Comparison of ENCODE assay signal across 1 cellular context in the genomic region with DNA sequence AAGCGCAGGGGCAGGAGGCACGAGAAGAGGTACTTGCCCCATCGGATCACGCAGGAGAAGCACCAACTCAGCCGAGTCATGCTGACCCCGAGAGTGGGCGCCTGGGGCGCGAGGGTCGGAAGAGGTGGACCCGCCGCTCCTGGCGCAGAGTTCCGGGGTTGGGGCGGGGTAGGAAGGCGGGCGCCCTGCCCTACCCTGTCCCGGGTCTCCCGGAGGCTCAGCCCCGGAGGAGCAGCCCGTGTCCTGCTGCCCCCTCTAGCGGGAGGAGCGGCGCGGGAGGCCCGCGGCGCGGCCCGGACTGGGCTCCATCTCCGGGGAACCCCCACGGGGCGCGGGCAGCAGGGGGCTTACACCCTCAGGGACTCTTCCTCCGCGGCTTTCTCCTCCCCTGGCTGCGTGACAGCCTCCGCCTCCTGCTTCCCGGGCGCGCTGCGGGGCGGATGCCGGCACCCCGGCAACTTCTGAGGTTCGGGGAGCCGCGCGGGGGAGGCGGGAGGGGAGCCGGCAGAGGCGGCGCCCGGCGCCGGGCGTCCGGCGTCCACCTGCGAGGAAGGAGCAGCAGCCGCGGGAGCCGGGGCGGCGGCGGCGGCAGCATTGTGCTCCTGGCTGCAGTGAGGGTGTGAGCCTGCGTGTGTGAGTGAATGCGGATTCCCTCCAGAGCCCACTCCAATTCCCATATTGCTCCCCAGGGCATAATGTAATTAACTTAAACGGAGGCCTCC.
TF ChIP-seq lines count a peak whose summit lies in the region.

No MANE protein-coding gene starts in this region.

TF ChIP-seq in endothelial cell of umbilical vein, 7 proteins besides CTCF, POLR2A, EP300 and RAD21:
- TF ChIP-seq FOS (IDR thresholded peaks at IDR 0.05; ENCODE audit: borderline replicate concordance, insufficient read depth, low read length) (no peak), JUN (IDR thresholded peaks at IDR 0.05; ENCODE audit: borderline replicate concordance, insufficient read depth, insufficient read length, low read depth) (no peak), GATA2 (IDR thresholded peaks at IDR 0.05; ENCODE audit: insufficient read depth, insufficient read length, low read depth, low read length) (no peak), MYC (IDR thresholded peaks at IDR 0.05; ENCODE audit: low read depth, low read length) (no peak), EZH2 (IDR thresholded peaks at IDR 0.05; ENCODE audit: borderline replicate concordance, low read depth, low read length, severe bottlenecking) (peak; percentile 56), POLR2AphosphoS5 (IDR thresholded peaks at IDR 0.05; ENCODE audit: insufficient read depth, low read depth, low read length) (no peak)
- TF ChIP-seq, protein P1, sequence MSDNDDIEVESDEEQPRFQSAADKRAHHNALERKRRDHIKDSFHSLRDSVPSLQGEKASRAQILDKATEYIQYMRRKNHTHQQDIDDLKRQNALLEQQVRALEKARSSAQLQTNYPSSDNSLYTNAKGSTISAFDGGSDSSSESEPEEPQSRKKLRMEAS (IDR thresholded peaks at IDR 0.05; ENCODE audit: insufficient read depth, insufficient read length) = no peak
TF ChIP-seq in endothelial cell of umbilical vein: peak in this region for 1.
